8 cellular contexts compared by ENCODE assay signal in the genomic region with DNA sequence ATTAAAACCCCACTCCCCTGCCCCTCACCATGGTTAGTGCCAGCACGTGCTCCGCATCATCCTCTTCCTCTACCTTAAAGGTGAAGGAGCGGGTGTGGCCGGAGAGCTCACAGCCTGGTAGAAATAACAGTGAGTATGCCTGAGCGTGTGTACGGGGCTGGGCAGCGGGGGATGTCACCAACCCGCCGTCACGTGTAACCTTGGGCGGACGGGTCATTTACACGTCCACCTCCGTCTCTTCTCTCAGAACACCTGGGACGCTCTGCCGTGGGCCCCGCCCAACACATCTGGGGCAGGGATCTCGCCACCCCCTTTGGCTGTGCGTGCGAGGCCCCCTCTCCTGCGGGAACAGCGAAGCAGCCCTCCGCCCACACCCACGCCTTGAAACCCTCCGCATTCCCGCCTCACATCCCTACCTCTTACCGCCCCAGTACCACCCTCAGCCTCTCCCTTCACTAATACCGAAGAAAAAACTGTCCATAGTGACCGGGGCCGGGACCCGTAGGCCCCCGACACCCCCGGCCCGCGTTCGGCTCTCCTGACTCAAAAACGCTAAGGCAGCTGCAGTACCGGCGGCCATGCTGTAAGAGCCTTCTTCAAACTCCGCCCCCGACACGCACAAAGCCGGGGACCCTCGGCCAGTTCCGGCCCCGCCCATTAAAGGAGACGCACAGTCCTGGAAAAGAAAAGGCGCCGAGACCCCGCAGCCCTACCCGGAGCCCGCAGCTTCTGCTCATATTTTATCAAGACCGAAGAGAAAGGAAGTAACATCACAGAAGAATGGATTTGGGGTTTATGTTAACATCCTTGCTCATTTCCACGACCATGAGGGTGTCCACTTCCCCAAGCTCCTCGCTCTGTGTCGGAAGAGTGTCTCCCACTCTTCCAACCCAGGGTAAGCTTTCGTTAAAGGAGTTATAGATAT. TPM values are rescaled to one million over a fixed set of nuclear protein-coding genes. Genes with fewer than 3 reads are reported as not detected.
DNase-seq lines count a peak whose midpoint lies in the region; ATAC-seq, FAIRE-seq and TF ChIP-seq lines count a peak whose summit lies in the region.

A gene with protein sequence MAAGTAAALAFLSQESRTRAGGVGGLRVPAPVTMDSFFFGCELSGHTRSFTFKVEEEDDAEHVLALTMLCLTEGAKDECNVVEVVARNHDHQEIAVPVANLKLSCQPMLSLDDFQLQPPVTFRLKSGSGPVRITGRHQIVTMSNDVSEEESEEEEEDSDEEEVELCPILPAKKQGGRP (minus strand): TSS at position 636 of the 925 bp plus-strand sequence. CDS start 56 bp downstream, at position 580.

- no peak for TF ChIP-seq RAD21 in A549 (conservative IDR thresholded peaks at IDR 0.05 in 1 of 2, IDR thresholded peaks at IDR 0.05 in 1 of 2)

- 4% methylated on average over 44 of the region's 57 CpGs for WGBS in A549 (ENCODE audit: missing lambda C conversion rate)
- 1% methylated on average over 56 to 57 of the region's 57 CpGs for WGBS in lower leg skin, 2 donors

- H3K4me3 ChIP-seq in A549, result peak within 1 kb of the TSS; percentile 72
- peak within 1 kb of the TSS; percentile 39 to 88 (median 72) for H3K4me3 ChIP-seq in dorsolateral prefrontal cortex
- peak within 1 kb of the TSS; percentile 31 for H3K4me3 ChIP-seq in lower leg skin (ENCODE audit: low read depth, poor library complexity, severe bottlenecking)

- FAIRE-seq in A549 (lab: Jason Lieb, UNC), result no peak

- peaks cover 32% of the 10 kb centered on the region for H3K4me1 ChIP-seq in A549

- ATAC-seq in A549 (peak; percentile 64 to 81), GM18511 (IDR thresholded peaks at IDR 0.05; ENCODE audit: unreplicated experiment) (peak; percentile 69), HG03159 (IDR thresholded peaks at IDR 0.05; ENCODE audit: unreplicated experiment) (peak; percentile 56)

- intact Hi-C loops in dorsolateral prefrontal cortex (cut with DNase I), result loop anchor here in 1 of 2 donors (5.0 kb wide), 4 partner anchors 34 to 621 kb away; a partner anchor contains a TSS
- intact Hi-C loops in lower leg skin (cut with DNase I; ENCODE audit: low total_unique reads), result loop anchor here (5.0 kb wide), 1 partner anchor 181 kb away; no protein-coding TSS in a partner anchor

- no peaks in the 10 kb centered on the region for H3K9me3 ChIP-seq in A549

- TF ChIP-seq CTCF in A549 (IDR thresholded peaks at IDR 0.05) (no peak), dorsolateral prefrontal cortex (IDR thresholded peaks at IDR 0.05 in 54 of 56, conservative IDR thresholded peaks at IDR 0.05 in 2 of 56; ENCODE audit: low read depth in 1 of 56, partially characterized antibody in 56 of 56) (peak in 27 of 56 donors; percentile 5 to 40 (median 17)), lower leg skin (IDR thresholded peaks at IDR 0.05) (no peak)

- POLR2A ChIA-PET in A549 (lab: Yijun Ruan, JAX), result interaction anchor here (3.5 kb wide), 1 partner anchor 35 kb away, joined by 24 read pairs; a partner anchor contains a TSS

- H3K27ac ChIP-seq in A549 (peak within 1 kb of the TSS; percentile 84 to 93), dorsolateral prefrontal cortex (peak within 1 kb of the TSS in 21 of 59 donors; percentile 5 to 80 (median 32))

- CTCF ChIA-PET in A549 (lab: Yijun Ruan, JAX), result interaction anchor here (0.8 to 8.1 kb wide), 16 partner anchors 10 to 574 kb away, joined by 3 to 106 read pairs (median 11); no protein-coding TSS in a partner anchor

- DNase-seq in A549 (ENCODE audit: low read depth in 1 of 2, low spot score in 1 of 2), result peak; percentile 81 to 94
- DNase-seq in NCI-H774 (lab: John Stamatoyannopoulos, UW), result peak; percentile 36
- DNase-seq in activated CD4-positive, alpha-beta T cell treated with anti-CD3 and anti-CD28 coated beads, Interleukin-2, amount 50 U/mL, for 4 hours, result peak; percentile 78 to 79
- DNase-seq in dorsolateral prefrontal cortex, result peak; percentile 67 to 91 (median 85)
- DNase-seq in lower leg skin (ENCODE audit: low spot score in 2 of 2), result peak; percentile 81 to 95
- peak; percentile 91 for DNase-seq in stimulated activated CD4-positive, alpha-beta T cell treated with anti-CD3 and anti-CD28 coated beads, Interleukin-4, amount 100 ng/mL, for 24 hours

- H3K4me2 ChIP-seq in A549, result peak within 1 kb of the TSS; percentile 76

- peaks cover 0 to 17% (median 3%) of the 10 kb centered on the region in 45 donors for H3K27me3 ChIP-seq in dorsolateral prefrontal cortex

- TF ChIP-seq POLR2A in A549 (IDR thresholded peaks at IDR 0.05; ENCODE audit: low read length) (peak; percentile 51), lower leg skin (IDR thresholded peaks at IDR 0.05) (no peak)

- TF ChIP-seq EP300 in A549 (IDR thresholded peaks at IDR 0.05), result no peak

TF ChIP-seq in A549, 52 proteins besides CTCF, POLR2A, EP300 and RAD21 (continues in another document):
- no peak for TF ChIP-seq NFE2L2 (conservative IDR thresholded peaks at IDR 0.05; ENCODE audit: low read length)
- peak; percentile 53 to 84; a peak in 4 of 5 replicates for TF ChIP-seq JUN (IDR thresholded peaks at IDR 0.05)
- TF ChIP-seq, protein P1, sequence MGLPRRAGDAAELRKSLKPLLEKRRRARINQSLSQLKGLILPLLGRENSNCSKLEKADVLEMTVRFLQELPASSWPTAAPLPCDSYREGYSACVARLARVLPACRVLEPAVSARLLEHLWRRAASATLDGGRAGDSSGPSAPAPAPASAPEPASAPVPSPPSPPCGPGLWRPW (IDR thresholded peaks at IDR 0.05), result no peak
- no peak for TF ChIP-seq EHF (CRISPR knock-in tag; IDR thresholded peaks at IDR 0.05)
- no peak for TF ChIP-seq RARB (CRISPR knock-in tag; IDR thresholded peaks at IDR 0.05)
- TF ChIP-seq RCOR1 (IDR thresholded peaks at IDR 0.05; ENCODE audit: low read depth, low read length), result no peak
- no peak; the same call in 1 of the 2 replicates for TF ChIP-seq FOSB (CRISPR knock-in tag; IDR thresholded peaks at IDR 0.05)
- TF ChIP-seq, protein P2, sequence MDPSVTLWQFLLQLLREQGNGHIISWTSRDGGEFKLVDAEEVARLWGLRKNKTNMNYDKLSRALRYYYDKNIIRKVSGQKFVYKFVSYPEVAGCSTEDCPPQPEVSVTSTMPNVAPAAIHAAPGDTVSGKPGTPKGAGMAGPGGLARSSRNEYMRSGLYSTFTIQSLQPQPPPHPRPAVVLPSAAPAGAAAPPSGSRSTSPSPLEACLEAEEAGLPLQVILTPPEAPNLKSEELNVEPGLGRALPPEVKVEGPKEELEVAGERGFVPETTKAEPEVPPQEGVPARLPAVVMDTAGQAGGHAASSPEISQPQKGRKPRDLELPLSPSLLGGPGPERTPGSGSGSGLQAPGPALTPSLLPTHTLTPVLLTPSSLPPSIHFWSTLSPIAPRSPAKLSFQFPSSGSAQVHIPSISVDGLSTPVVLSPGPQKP (IDR thresholded peaks at IDR 0.05; ENCODE audit: low read depth, low read length), result no peak
- TF ChIP-seq HDAC2 (IDR thresholded peaks at IDR 0.05), result peak; percentile 91
- TF ChIP-seq, protein P3, sequence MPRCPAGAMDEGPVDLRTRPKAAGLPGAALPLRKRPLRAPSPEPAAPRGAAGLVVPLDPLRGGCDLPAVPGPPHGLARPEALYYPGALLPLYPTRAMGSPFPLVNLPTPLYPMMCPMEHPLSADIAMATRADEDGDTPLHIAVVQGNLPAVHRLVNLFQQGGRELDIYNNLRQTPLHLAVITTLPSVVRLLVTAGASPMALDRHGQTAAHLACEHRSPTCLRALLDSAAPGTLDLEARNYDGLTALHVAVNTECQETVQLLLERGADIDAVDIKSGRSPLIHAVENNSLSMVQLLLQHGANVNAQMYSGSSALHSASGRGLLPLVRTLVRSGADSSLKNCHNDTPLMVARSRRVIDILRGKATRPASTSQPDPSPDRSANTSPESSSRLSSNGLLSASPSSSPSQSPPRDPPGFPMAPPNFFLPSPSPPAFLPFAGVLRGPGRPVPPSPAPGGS (IDR thresholded peaks at IDR 0.05), result peak; percentile 84; the same call in 1 of the 3 replicates
- TF ChIP-seq GATA3 (IDR thresholded peaks at IDR 0.05; ENCODE audit: borderline replicate concordance), result no peak
- TF ChIP-seq PHF8 (IDR thresholded peaks at IDR 0.05; ENCODE audit: borderline replicate concordance, low read depth), result peak; percentile 34; the same call in 1 of the 2 replicates
- no peak for TF ChIP-seq HEYL (CRISPR knock-in tag; IDR thresholded peaks at IDR 0.05)
- TF ChIP-seq TFCP2L1 (CRISPR knock-in tag; IDR thresholded peaks at IDR 0.05), result peak; percentile 51; the same call in 1 of the 2 replicates
- TF ChIP-seq TP53 (CRISPR knock-in tag; IDR thresholded peaks at IDR 0.05), result no peak
- no peak for TF ChIP-seq EHMT2 (IDR thresholded peaks at IDR 0.05; ENCODE audit: low read depth)
- TF ChIP-seq BHLHE40 (IDR thresholded peaks at IDR 0.05; ENCODE audit: low read depth, low read length), result no peak
- TF ChIP-seq, protein P4, sequence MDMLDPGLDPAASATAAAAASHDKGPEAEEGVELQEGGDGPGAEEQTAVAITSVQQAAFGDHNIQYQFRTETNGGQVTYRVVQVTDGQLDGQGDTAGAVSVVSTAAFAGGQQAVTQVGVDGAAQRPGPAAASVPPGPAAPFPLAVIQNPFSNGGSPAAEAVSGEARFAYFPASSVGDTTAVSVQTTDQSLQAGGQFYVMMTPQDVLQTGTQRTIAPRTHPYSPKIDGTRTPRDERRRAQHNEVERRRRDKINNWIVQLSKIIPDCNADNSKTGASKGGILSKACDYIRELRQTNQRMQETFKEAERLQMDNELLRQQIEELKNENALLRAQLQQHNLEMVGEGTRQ (IDR thresholded peaks at IDR 0.05), result 0 out of 2 replicates have a peak, but pooled peaks have one; percentile 34
- no peak for TF ChIP-seq MYC (IDR thresholded peaks at IDR 0.05; ENCODE audit: borderline replicate concordance, low read length)
- peak; percentile 5; the same call in 1 of the 2 replicates for TF ChIP-seq NPAS2 (CRISPR knock-in tag; IDR thresholded peaks at IDR 0.05; ENCODE audit: borderline replicate concordance)
- peak; percentile 99 for TF ChIP-seq KDM5A (IDR thresholded peaks at IDR 0.05)
- no peak for TF ChIP-seq ZNF302 (CRISPR knock-in tag; IDR thresholded peaks at IDR 0.05)
- TF ChIP-seq HOXB13 (CRISPR knock-in tag; IDR thresholded peaks at IDR 0.05; ENCODE audit: low read depth), result no peak
- no peak for TF ChIP-seq SMC3 (IDR thresholded peaks at IDR 0.05)
- no peak for TF ChIP-seq CHD2 (IDR thresholded peaks at IDR 0.05; ENCODE audit: low read length, partially characterized antibody)
- TF ChIP-seq CBX2 (IDR thresholded peaks at IDR 0.05; ENCODE audit: borderline replicate concordance, low read depth), result no peak

RNA-seq across cellular contexts. Expression of the gene that starts here (rescaled TPM):
- polyA plus RNA-seq in A549 (2011; rRNA removed) (41.5 and 45.0 TPM in 2 replicates), A549 (2017; fragmentation: RNase III; extraction: RNeasy Plus Mini Kit Qiagen cat#74134 plus additional on column Dnase treatment) (96.3 to 101 TPM (median 99.1 TPM) in 3 replicates)
- 160 and 182 TPM in 2 replicates for polyA plus RNA-seq in A549 (2012; cell fraction: cytosol; rRNA removed)
- 131 and 168 TPM in 2 replicates for polyA plus RNA-seq in A549 (2012; cell fraction: nucleus; rRNA removed)
- polyA minus RNA-seq in A549 (2011; rRNA and poly(A)+ RNA removed), result 55.0 and 61.2 TPM in 2 replicates
- total RNA-seq in dorsolateral prefrontal cortex (10 to 100 TPM in 106 of 120 experiments, 1 to 10 TPM in 14; 4.2 to 25.9 (median 13.8) TPM), lower leg skin (10 to 100 TPM; 24.6 to 37.7 (median 27.4) TPM)

Comparison
In these comparisons a context has a peak if more than half of its experiments do, and no peak if none do; other contexts are left out.
1. DNase-seq: peak in every context shown above with its lines; median percentile 91 in stimulated activated CD4-positive, alpha-beta T cell treated with anti-CD3 and anti-CD28 coated beads, Interleukin-4, amount 100 ng/mL, for 24 hours; 88 in lower leg skin; 88 in A549; 85 in dorsolateral prefrontal cortex; 78 in activated CD4-positive, alpha-beta T cell treated with anti-CD3 and anti-CD28 coated beads, Interleukin-2, amount 50 U/mL, for 4 hours; 36 in NCI-H774.